33 cellular contexts compared by ENCODE assay signal in the genomic region with DNA sequence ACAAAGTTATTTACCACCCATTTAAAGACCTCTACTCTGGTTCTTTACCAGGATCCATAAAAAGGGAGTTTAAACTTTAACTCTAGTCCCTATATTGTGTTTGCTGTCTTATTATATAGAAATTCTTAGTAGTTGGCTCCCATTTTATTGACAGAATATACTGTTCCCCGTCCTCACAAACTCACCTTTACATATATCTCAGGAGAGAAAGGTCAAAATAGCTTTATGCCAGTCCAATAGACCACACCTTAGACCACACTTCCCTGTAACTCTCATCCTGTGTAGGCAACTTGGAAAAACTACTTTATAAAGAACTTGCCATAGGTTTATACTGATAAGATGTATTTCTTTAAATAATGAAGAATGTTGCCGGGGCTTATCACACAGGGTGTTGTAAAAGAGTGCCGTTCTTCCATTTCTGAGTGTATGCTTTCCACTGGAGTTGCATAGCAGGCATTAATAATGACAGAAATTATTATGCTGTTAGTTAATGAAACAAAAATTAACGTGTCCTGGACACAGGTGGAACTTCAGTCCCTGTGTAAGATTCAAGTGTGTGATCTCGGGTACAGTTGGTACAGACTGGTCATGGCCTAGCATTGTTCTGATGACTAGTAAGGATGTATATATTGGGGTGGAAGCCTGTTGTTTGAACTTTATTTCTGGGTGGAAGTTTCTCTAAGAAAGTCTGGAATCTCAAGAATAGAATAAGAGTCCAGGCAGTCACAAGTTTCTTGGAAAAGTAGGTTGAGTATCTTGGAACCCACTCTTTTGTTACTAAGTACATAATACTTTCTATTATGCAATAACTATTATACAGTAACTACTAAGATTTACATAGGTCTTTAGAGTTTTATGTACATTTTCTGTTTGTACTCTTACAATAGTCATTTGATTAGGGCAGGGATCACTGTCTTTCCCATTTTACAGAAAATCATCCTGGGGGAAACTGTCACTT. TPM values are rescaled to one million over a fixed set of nuclear protein-coding genes. Genes with fewer than 3 reads are reported as not detected.
"Had no signal": no experiment of that assay in that cellular context is flagged by ENCODE, and none has a peak within 500 bp of the region (broad histone marks: within the 10 kb centered on the region; RNA-seq: fewer than 3 reads in every experiment).

No MANE protein-coding gene starts in this region.

- DNase-seq: activated CD4-positive, alpha-beta T cell treated with anti-CD3 and anti-CD28 coated beads, Interleukin-2, amount 10 ng/mL, durations not matched to agents 7 days and 5 days; activated CD4-positive, alpha-beta T cell treated with anti-CD3 and anti-CD28 coated beads, Interleukin-2, amount 50 U/mL, for 48 hours; activated CD8-positive, alpha-beta T cell treated with anti-CD3 and anti-CD28 coated beads, Interleukin-2, amount 10 ng/mL, durations not matched to agents 7 days and 5 days; activated gamma-delta T cell; activated naive CD4-positive, alpha-beta T cell treated with Interleukin-2 at 50 U/mL for 16 hours; activated T-cell treated with anti-CD3 and anti-CD28 coated beads, Interleukin-2, amount 50 U/mL, for 24 hours; adrenal gland; body of pancreas; NCI-H1092 treated with DMSO at 0.1 percent for 48 hours; NCI-H1417; NCI-H146; NCI-H187; NCI-H2029 treated with DMSO at 0.1 percent for 48 hours; NCI-H2107; NCI-H2171; NCI-H510A; NCI-H526; NCI-H748 treated with DMSO at 0.1 percent for 48 hours; NK-92 treated with Interleukin-12 subunit alpha and Interleukin-12 subunit beta, amount 100 ng/mL, for 24 hours; PC-3; Peyer's patch; RPMI8226; SHP77 treated with DMSO at 0.1 percent for 48 hours; SK-N-SH had no signal

- H3K9ac ChIP-seq: KMS-11, SK-N-SH had no signal

- H3K9me3 ChIP-seq: adrenal gland, body of pancreas, breast epithelium, Peyer's patch, SJSA1, SK-N-SH had no signal

- H3K36me3 ChIP-seq: adrenal gland, breast epithelium, Peyer's patch, SJSA1 had no signal

- H3K4me3 ChIP-seq: adrenal gland, body of pancreas, breast epithelium, Peyer's patch, SJSA1 had no signal

- H3K27ac ChIP-seq: adrenal gland, body of pancreas, breast epithelium, KMS-11, Peyer's patch, SJSA1 had no signal

- ATAC-seq: activated CD8-positive, alpha-beta T cell treated with anti-CD3 and anti-CD28 coated beads, Interleukin-2, amount 10 ng/mL, durations not matched to agents 7 days and 5 days; activated naive CD4-positive, alpha-beta T cell treated with anti-CD3 and anti-CD28 coated beads, Interleukin-2, amount 50 U/mL, for 72 hours; body of pancreas; PC-3 had no signal

- H3K27me3 ChIP-seq: adrenal gland, body of pancreas, breast epithelium, Peyer's patch, SJSA1 had no signal

- H3K4me1 ChIP-seq: adrenal gland, body of pancreas, breast epithelium, Peyer's patch, SJSA1 had no signal

RNA-seq across cellular contexts. Expression of a gene that starts 33.0 kb away (rescaled TPM):
- total RNA-seq: activated CD4-positive, alpha-beta T cell treated with anti-CD3 and anti-CD28 coated beads, Interleukin-2, amount 10 ng/mL, durations not matched to agents 7 days and 5 days; activated CD8-positive, alpha-beta T cell treated with anti-CD3 and anti-CD28 coated beads, Interleukin-2, amount 10 ng/mL, durations not matched to agents 7 days and 5 days; activated naive CD4-positive, alpha-beta T cell treated with anti-CD3 and anti-CD28 coated beads, Interleukin-2, amount 50 U/mL, for 72 hours; activated T-helper 2 cell treated with anti-CD3 and anti-CD28 coated beads, Interferon-gamma antibody, Interleukin-2, Interleukin-4, amounts not matched to agents 10 μg/mL and 5 μg/mL and 100 μg/mL, durations not matched to agents 14 hours and 24 hours and 36 hours; adrenal gland; astrocyte; body of pancreas; breast epithelium; cardiac septum; LHCN-M2; M059J; PC-3; Peyer's patch; SJSA1 had no signal
